1 cellular context compared by ENCODE assay signal in the genomic region with DNA sequence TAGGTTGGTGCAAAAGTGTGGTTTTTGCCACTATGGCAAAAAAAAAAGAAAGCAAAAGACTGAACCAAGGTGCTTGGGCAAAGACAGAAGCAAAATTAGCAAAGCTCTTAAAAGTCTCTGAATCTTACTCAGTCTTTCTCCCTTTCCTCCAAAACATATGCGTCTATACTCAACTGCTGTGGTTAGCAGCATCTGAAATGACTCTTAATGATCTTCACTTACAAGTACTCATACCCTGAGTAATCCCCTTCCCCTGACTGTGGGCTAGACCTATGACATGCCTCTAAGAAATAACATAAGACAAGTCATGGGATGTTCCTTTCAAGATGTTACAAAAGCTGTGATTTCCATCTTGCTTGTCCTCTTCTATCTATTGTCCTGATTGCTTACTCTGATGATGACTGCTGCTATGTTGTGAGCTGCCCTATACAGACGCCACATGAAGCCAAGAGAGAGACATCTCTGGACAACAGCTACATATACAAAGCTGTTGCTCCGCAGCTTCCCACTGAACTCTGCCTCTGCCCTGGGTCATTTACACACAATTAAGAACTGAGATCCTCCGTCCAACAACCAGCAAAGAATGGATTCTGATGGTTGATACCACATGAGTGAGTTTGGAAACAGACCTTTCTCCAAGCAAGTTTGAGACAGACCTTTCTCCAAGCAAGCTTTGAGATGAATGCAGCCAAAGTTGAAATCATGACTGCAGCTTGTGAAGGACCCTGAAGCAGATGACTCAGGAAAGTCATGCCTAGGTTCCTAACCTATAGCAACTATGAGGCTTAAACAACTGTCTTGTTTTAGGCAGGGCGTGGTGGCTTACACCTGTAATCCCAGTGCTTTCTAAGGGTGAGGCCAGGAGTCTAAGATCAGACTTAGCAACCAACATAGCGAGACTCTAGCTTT.
TF ChIP-seq lines count a peak whose summit lies in the region.

No MANE protein-coding gene starts in this region.

TF ChIP-seq in HEK293, 187 proteins besides CTCF, POLR2A, EP300 and RAD21 (continued from another document):
- TF ChIP-seq MYNN (tag by site-specific recombination; IDR thresholded peaks at IDR 0.05; ENCODE audit: borderline replicate concordance) (peak; percentile 23; the same call in 1 of the 2 replicates), ZIC2 (tag by site-specific recombination; IDR thresholded peaks at IDR 0.05) (no peak), ZNF10 (tag by site-specific recombination; IDR thresholded peaks at IDR 0.05) (0 out of 2 replicates have a peak, but pooled peaks have one; percentile 29), ZNF37A (tag by site-specific recombination; IDR thresholded peaks at IDR 0.05) (no peak), ZNF248 (tag by site-specific recombination; IDR thresholded peaks at IDR 0.05) (no peak)
